ENCODE assay signal across 11 cellular contexts in the genomic region with DNA sequence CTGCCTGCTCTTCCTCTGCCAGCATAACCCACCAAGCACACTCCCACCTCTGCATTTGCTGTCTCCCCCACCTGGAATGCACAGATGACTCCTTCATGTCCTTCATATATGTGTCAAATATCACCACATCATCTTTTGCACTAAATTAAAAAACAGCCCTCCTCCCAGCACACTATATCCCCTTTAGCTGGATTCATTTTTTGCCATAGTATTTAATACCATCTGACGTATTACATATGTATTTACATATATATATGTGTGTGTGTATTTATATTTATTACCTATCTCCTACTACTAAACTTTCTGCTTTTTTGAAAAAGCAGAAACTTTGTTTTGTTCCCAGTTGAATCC. TPM values are rescaled to one million over a fixed set of nuclear protein-coding genes. Genes with fewer than 3 reads are reported as not detected.
DNase-seq lines count a peak whose midpoint lies in the region; ATAC-seq and TF ChIP-seq lines count a peak whose summit lies in the region.
"Had no signal": no experiment of that assay in that cellular context is flagged by ENCODE, and none has a peak within 500 bp of the region (broad histone marks: within the 10 kb centered on the region; RNA-seq: fewer than 3 reads in every experiment).

No MANE protein-coding gene starts in this region.

- no peaks in the 10 kb centered on the region for H3K27me3 ChIP-seq in CD8-positive, alpha-beta T cell (ENCODE audit: insufficient read depth, low read length)
- no peaks in the 10 kb centered on the region for H3K27me3 ChIP-seq in HUES6 (ENCODE audit: control insufficient read depth, insufficient read depth, low read length)
- no peaks in the 10 kb centered on the region for H3K27me3 ChIP-seq in naive thymus-derived CD4-positive, alpha-beta T cell (ENCODE audit: control insufficient read depth in 2 of 2, insufficient read depth in 2 of 2, low read length in 2 of 2)
- H3K27me3 ChIP-seq in upper lobe of left lung, result no peaks in the 10 kb centered on the region

- peak overlapping the region; percentile 14 for H3K4me3 ChIP-seq in CD8-positive, alpha-beta T cell (ENCODE audit: low read depth, low read length)
- no peak overlapping the region for H3K4me3 ChIP-seq in HUES6 (ENCODE audit: low read depth, low read length)
- no peak overlapping the region for H3K4me3 ChIP-seq in naive thymus-derived CD4-positive, alpha-beta T cell (ENCODE audit: low read length)
- H3K4me3 ChIP-seq in upper lobe of left lung, result no peak overlapping the region
- H3K4me3 ChIP-seq: PC-9 had no signal

- H3K27ac Mint-ChIP-seq in CD8-positive, alpha-beta T cell, result peak overlapping the region; percentile 83
- peak overlapping the region; percentile 89 for H3K27ac Mint-ChIP-seq in activated naive CD8-positive, alpha-beta T cell treated with anti-CD3 and anti-CD28 coated beads for 36 hours
- peak overlapping the region in 4 of 9 donors; percentile 44 to 71 (median 64) for H3K27ac Mint-ChIP-seq in naive thymus-derived CD4-positive, alpha-beta T cell
- no peak overlapping the region for H3K27ac Mint-ChIP-seq in MCF 10A (ENCODE audit: low read depth, unreplicated experiment)

- ATAC-seq in CD8-positive, alpha-beta T cell, result no peak
- no peak for ATAC-seq in naive thymus-derived CD4-positive, alpha-beta T cell
- ATAC-seq in upper lobe of left lung (ENCODE audit: low FRiP score in 2 of 2), result no peak
- no peak for ATAC-seq in GM19351 (IDR thresholded peaks at IDR 0.05; ENCODE audit: unreplicated experiment)

- peaks cover 19% of the 10 kb centered on the region for H3K4me1 ChIP-seq in CD8-positive, alpha-beta T cell (ENCODE audit: insufficient read depth, low read length)
- H3K4me1 ChIP-seq in HUES6 (ENCODE audit: control insufficient read depth, insufficient read depth, low read length), result peaks cover 5% of the 10 kb centered on the region
- H3K4me1 ChIP-seq in naive thymus-derived CD4-positive, alpha-beta T cell (ENCODE audit: control insufficient read depth in 2 of 2, insufficient read depth in 2 of 2, low read length in 2 of 2), result peaks cover 5 to 11% of the 10 kb centered on the region in 2 donors
- H3K4me1 ChIP-seq in upper lobe of left lung, result no peaks in the 10 kb centered on the region

- peaks cover 22% of the 10 kb centered on the region for H3K4me1 Mint-ChIP-seq in CD8-positive, alpha-beta T cell (ENCODE audit: low read depth)
- peaks cover 16% of the 10 kb centered on the region for H3K4me1 Mint-ChIP-seq in activated naive CD8-positive, alpha-beta T cell treated with anti-CD3 and anti-CD28 coated beads for 36 hours
- peaks cover 7 to 20% (median 13%) of the 10 kb centered on the region in 7 donors for H3K4me1 Mint-ChIP-seq in naive thymus-derived CD4-positive, alpha-beta T cell
- H3K4me1 Mint-ChIP-seq in MCF 10A (ENCODE audit: insufficient read depth, unreplicated experiment), result no peaks in the 10 kb centered on the region

- H3K36me3 Mint-ChIP-seq in CD8-positive, alpha-beta T cell, result peaks cover 14% of the 10 kb centered on the region
- H3K36me3 Mint-ChIP-seq in activated naive CD8-positive, alpha-beta T cell treated with anti-CD3 and anti-CD28 coated beads for 36 hours, result peaks cover 2% of the 10 kb centered on the region
- H3K36me3 Mint-ChIP-seq in naive thymus-derived CD4-positive, alpha-beta T cell, result peaks cover 0 to 14% (median 3%) of the 10 kb centered on the region in 5 donors
- H3K36me3 Mint-ChIP-seq in MCF 10A (ENCODE audit: insufficient read depth, unreplicated experiment), result peaks cover 6% of the 10 kb centered on the region

- no peak overlapping the region for H3K27ac ChIP-seq in CD8-positive, alpha-beta T cell (ENCODE audit: low read depth, low read length)
- H3K27ac ChIP-seq in HUES6 (ENCODE audit: low read depth, low read length) (0 out of 2 replicates have a peak overlapping the region, but pooled peaks have one; percentile 2), upper lobe of left lung (no peak overlapping the region)
- H3K27ac ChIP-seq in naive thymus-derived CD4-positive, alpha-beta T cell (ENCODE audit: low read depth, low read length), result no peak overlapping the region
- H3K27ac ChIP-seq: PC-9 had no signal

- no peaks in the 10 kb centered on the region for H3K27me3 Mint-ChIP-seq in CD8-positive, alpha-beta T cell (ENCODE audit: low read depth)
- H3K27me3 Mint-ChIP-seq in activated naive CD8-positive, alpha-beta T cell treated with anti-CD3 and anti-CD28 coated beads for 36 hours, result no peaks in the 10 kb centered on the region
- H3K27me3 Mint-ChIP-seq in naive thymus-derived CD4-positive, alpha-beta T cell, result no peaks in the 10 kb centered on the region
- no peaks in the 10 kb centered on the region for H3K27me3 Mint-ChIP-seq in MCF 10A (ENCODE audit: insufficient read depth, unreplicated experiment)

- TF ChIP-seq CTCF in CD8-positive, alpha-beta T cell (IDR thresholded peaks at IDR 0.05), result no peak
- TF ChIP-seq CTCF in upper lobe of left lung (IDR thresholded peaks at IDR 0.05), result no peak
- no peak for TF ChIP-seq CTCF in GM10248 (IDR thresholded peaks at IDR 0.05; ENCODE audit: control extremely low read depth, extremely low read depth, low read depth, missing control alignments)
- no peak for TF ChIP-seq CTCF in MCF 10A (IDR thresholded peaks at IDR 0.05; ENCODE audit: unreplicated experiment)

- no peak for DNase-seq in CD8-positive, alpha-beta T cell
- DNase-seq in activated naive CD8-positive, alpha-beta T cell treated with anti-CD3 and anti-CD28 coated beads for 36 hours, result no peak
- DNase-seq in naive thymus-derived CD4-positive, alpha-beta T cell, result no peak
- DNase-seq in upper lobe of left lung, result no peak
- DNase-seq in GM10248 (ENCODE audit: extremely low spot score), result no peak
- DNase-seq in MCF 10A (ENCODE audit: unreplicated experiment), result no peak
- DNase-seq: activated gamma-delta T cell, NCI-H226 had no signal

- no peak for TF ChIP-seq POLR2A in upper lobe of left lung (IDR thresholded peaks at IDR 0.05)

- no peaks in the 10 kb centered on the region for H3K36me3 ChIP-seq in CD8-positive, alpha-beta T cell (ENCODE audit: insufficient read depth, low read length)
- H3K36me3 ChIP-seq in HUES6 (ENCODE audit: control insufficient read depth, insufficient read depth, low read length) (peaks cover 6% of the 10 kb centered on the region), upper lobe of left lung (no peaks in the 10 kb centered on the region)
- no peaks in the 10 kb centered on the region for H3K36me3 ChIP-seq in naive thymus-derived CD4-positive, alpha-beta T cell (ENCODE audit: control insufficient read depth in 2 of 3, insufficient read depth in 3 of 3, low read length in 3 of 3)

- no TSS peak for BruUV-seq in MCF 10A (replicated peaks; lab: Mats Ljungman, UMichigan)

- TF ChIP-seq EP300 in upper lobe of left lung (IDR thresholded peaks at IDR 0.05), result no peak

- no peak overlapping the region for H3K9ac ChIP-seq in HUES6 (ENCODE audit: low read length)

- WGBS in upper lobe of left lung, 2 donors, result 93 to 96% methylated on average over 1 of the region's 1 CpG

- POLR2A ChIA-PET in CD8-positive, alpha-beta T cell (lab: Charles Lee), result interaction anchor here (1.5 kb wide), 1 partner anchor 29 kb away, joined by 6 read pairs; a partner anchor contains a TSS
- POLR2A ChIA-PET in naive thymus-derived CD4-positive, alpha-beta T cell (lab: Charles Lee), result no interaction called here
- POLR2A ChIA-PET in GM10248 (lab: Yijun Ruan, JAX) (no interaction called here), MCF 10A (lab: Yijun Ruan, JAX) (no interaction called here)

- intact Hi-C loops in CD8-positive, alpha-beta T cell (cut with DNase I, micrococcal nuclease), result loop anchor here (1.0 to 2.0 kb wide), 2 partner anchors 29 to 52 kb away; a partner anchor contains a TSS
- intact Hi-C loops in naive thymus-derived CD4-positive, alpha-beta T cell (cut with micrococcal nuclease), result loop anchor here (1.0 kb wide), 2 partner anchors 29 to 53 kb away; a partner anchor contains a TSS
- intact Hi-C loops in MCF 10A (cut with micrococcal nuclease), result loop anchor here (1.0 kb wide), 1 partner anchor 115 kb away; no protein-coding TSS in a partner anchor

- CTCF ChIA-PET in CD8-positive, alpha-beta T cell (lab: Charles Lee), result interaction anchor here (1.0 to 1.3 kb wide), 3 partner anchors 55 to 114 kb away, joined by 3 to 7 read pairs (median 5); no protein-coding TSS in a partner anchor
- CTCF ChIA-PET in naive thymus-derived CD4-positive, alpha-beta T cell (lab: Charles Lee), result interaction anchor here (0.6 to 1.6 kb wide), 3 partner anchors 8 to 116 kb away, joined by 3 to 6 read pairs (median 4); no protein-coding TSS in a partner anchor
- CTCF ChIA-PET in GM10248 (lab: Yijun Ruan, JAX) (interaction anchor here (0.9 to 8.4 kb wide), 12 partner anchors 9 to 118 kb away, joined by 3 to 77 read pairs (median 4); no protein-coding TSS in a partner anchor), MCF 10A (lab: Yijun Ruan, JAX) (interaction anchor here (0.7 to 1.0 kb wide), 3 partner anchors 11 to 50 kb away, joined by 3 to 4 read pairs (median 3); no protein-coding TSS in a partner anchor)

- H3K9me3 Mint-ChIP-seq in CD8-positive, alpha-beta T cell, result no peaks in the 10 kb centered on the region
- H3K9me3 Mint-ChIP-seq in activated naive CD8-positive, alpha-beta T cell treated with anti-CD3 and anti-CD28 coated beads for 36 hours, result no peaks in the 10 kb centered on the region
- no peaks in the 10 kb centered on the region for H3K9me3 Mint-ChIP-seq in naive thymus-derived CD4-positive, alpha-beta T cell
- H3K9me3 Mint-ChIP-seq in MCF 10A (ENCODE audit: unreplicated experiment), result no peaks in the 10 kb centered on the region

- H3K4me3 Mint-ChIP-seq in CD8-positive, alpha-beta T cell, result peak overlapping the region; percentile 65
- peak overlapping the region; percentile 82 for H3K4me3 Mint-ChIP-seq in activated naive CD8-positive, alpha-beta T cell treated with anti-CD3 and anti-CD28 coated beads for 36 hours
- H3K4me3 Mint-ChIP-seq in naive thymus-derived CD4-positive, alpha-beta T cell, result peak overlapping the region in 7 of 10 donors; percentile 7 to 40 (median 25)
- H3K4me3 Mint-ChIP-seq in MCF 10A (ENCODE audit: unreplicated experiment), result no peak overlapping the region

- no peaks in the 10 kb centered on the region for H3K9me3 ChIP-seq in CD8-positive, alpha-beta T cell (ENCODE audit: low read length)
- no peaks in the 10 kb centered on the region for H3K9me3 ChIP-seq in HUES6 (ENCODE audit: control insufficient read depth, insufficient read depth, low read depth, low read length)
- H3K9me3 ChIP-seq in naive thymus-derived CD4-positive, alpha-beta T cell (ENCODE audit: control insufficient read depth in 2 of 3, low read length in 3 of 3), result no peaks in the 10 kb centered on the region
- H3K9me3 ChIP-seq in upper lobe of left lung, result no peaks in the 10 kb centered on the region

RNA-seq across cellular contexts. Expression of a gene that starts 29.4 kb away (rescaled TPM):
- 10 to 100 TPM; 21.7 to 23.1 TPM for total RNA-seq in CD8-positive, alpha-beta T cell
- total RNA-seq in activated naive CD8-positive, alpha-beta T cell treated with anti-CD3 and anti-CD28 coated beads for 36 hours, result 10 to 100 TPM; 56.6 to 56.8 TPM
- total RNA-seq in naive thymus-derived CD4-positive, alpha-beta T cell, result 10 to 100 TPM; 20.2 to 50.7 (median 40.6) TPM
- 100 to 1,000 TPM; 108 to 127 TPM for polyA plus RNA-seq in naive thymus-derived CD4-positive, alpha-beta T cell
- total RNA-seq in upper lobe of left lung (10 to 100 TPM; 22.0 to 53.1 (median 48.6) TPM), MCF 10A (2022) (55.5 and 56.4 TPM in 2 replicates)

RNA-seq across cellular contexts. Expression of a gene that starts 50.7 kb away (rescaled TPM):
- total RNA-seq in CD8-positive, alpha-beta T cell, result 10 to 100 TPM; 35.2 to 38.7 TPM
- total RNA-seq in activated naive CD8-positive, alpha-beta T cell treated with anti-CD3 and anti-CD28 coated beads for 36 hours, result 10 to 100 TPM; 23.4 to 23.5 TPM
- total RNA-seq in naive thymus-derived CD4-positive, alpha-beta T cell, result 10 to 100 TPM; 29.5 to 45.4 (median 36.8) TPM
- polyA plus RNA-seq in naive thymus-derived CD4-positive, alpha-beta T cell, result 10 to 100 TPM in 1 of 2 donors, 1 to 10 TPM in 1; 5.1 to 16.3 TPM
- total RNA-seq in upper lobe of left lung, result 10 to 100 TPM; 11.0 to 36.7 (median 14.6) TPM
- 4.7 and 6.2 TPM in 2 replicates for total RNA-seq in MCF 10A (2022)

RNA-seq across cellular contexts. Expression of a gene that starts 56.6 kb away (rescaled TPM):
- 1 to 10 TPM; 8.8 to 9.4 TPM for total RNA-seq in CD8-positive, alpha-beta T cell
- total RNA-seq in activated naive CD8-positive, alpha-beta T cell treated with anti-CD3 and anti-CD28 coated beads for 36 hours, result 10 to 100 TPM; 48.8 to 51.4 TPM
- 10 to 100 TPM in 2 of 5 experiments, 1 to 10 TPM in 3; 1.6 to 15.7 (median 5.0) TPM for total RNA-seq in naive thymus-derived CD4-positive, alpha-beta T cell
- polyA plus RNA-seq in naive thymus-derived CD4-positive, alpha-beta T cell, result not detected
- total RNA-seq in upper lobe of left lung (1 to 10 TPM; 1.0 to 9.1 (median 5.3) TPM), MCF 10A (2022) (0.81 and 1.6 TPM in 2 replicates)
